ENCODE assay signal across 12 cellular contexts in the genomic region with DNA sequence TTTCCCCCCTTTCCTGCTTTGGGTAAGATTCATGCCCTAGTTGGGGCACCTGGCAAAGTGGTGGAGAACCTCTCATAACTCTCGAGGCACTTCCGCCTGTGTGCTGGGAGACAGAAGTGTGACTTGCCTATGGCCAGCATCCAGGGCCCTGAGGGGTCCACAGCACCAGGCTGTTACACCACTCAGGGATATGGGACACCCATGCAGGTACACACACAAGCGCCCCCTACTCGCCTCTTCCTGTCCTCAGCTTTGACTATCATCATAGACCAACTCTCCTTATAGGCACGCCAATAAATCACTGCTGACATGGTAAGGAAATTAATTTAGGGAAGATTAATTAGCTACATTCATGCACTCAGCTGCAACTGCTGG. TPM values are rescaled to one million over a fixed set of nuclear protein-coding genes. Genes with fewer than 3 reads are reported as not detected.
DNase-seq lines count a peak whose midpoint lies in the region; FAIRE-seq and TF ChIP-seq lines count a peak whose summit lies in the region.
"Had no signal": no experiment of that assay in that cellular context is flagged by ENCODE, and none has a peak within 500 bp of the region (broad histone marks: within the 10 kb centered on the region; RNA-seq: fewer than 3 reads in every experiment).

No MANE protein-coding gene starts in this region.

- H3K27me3 ChIP-seq in mesendoderm (ENCODE audit: insufficient read depth, low read length, poor library complexity) (no peaks in the 10 kb centered on the region), tibial nerve (no peaks in the 10 kb centered on the region), spleen (replicated peaks in 1 of 7) (no peaks in the 10 kb centered on the region)

- TF ChIP-seq CTCF in MCF 10A (IDR thresholded peaks at IDR 0.05; ENCODE audit: unreplicated experiment) (no peak), tibial nerve (IDR thresholded peaks at IDR 0.05) (no peak), kidney (IDR thresholded peaks at IDR 0.05; ENCODE audit: borderline replicate concordance, extremely low read depth, insufficient read depth) (no peak), spleen (IDR thresholded peaks at IDR 0.05 in 8 of 11, conservative IDR thresholded peaks at IDR 0.05 in 3 of 11) (no peak)

- H3K4me3 ChIP-seq in mesendoderm (ENCODE audit: low read length) (no peak overlapping the region), tibial nerve (no peak overlapping the region), kidney (ENCODE audit: low read length in 2 of 2) (no peak overlapping the region), spleen (no peak overlapping the region)

- DNase-seq in DMS79 treated with DMSO at 0.1 percent for 48 hours (lab: John Stamatoyannopoulos, UW) (peak; percentile 63), DMS79 (lab: John Stamatoyannopoulos, UW) (no peak), MCF 10A (ENCODE audit: unreplicated experiment) (no peak), mesendoderm (no peak), tibial nerve (ENCODE audit: low spot score in 2 of 2) (no peak), kidney (no peak), spleen (no peak)
- no peak for DNase-seq in activated T-helper 1 cell treated with anti-CD3 and anti-CD28 coated beads, Interleukin-12 subunit alpha, Interleukin-12 subunit beta, Interleukin-2, Interleukin-4 antibody, amounts not matched to agents 30 ng/mL and 10 ng/mL and 1 ng/mL, durations not matched to agents 14 hours and 24 hours and 36 hours (ENCODE audit: low spot score)
- DNase-seq: 8988T; activated CD8-positive, alpha-beta T cell treated with anti-CD3 and anti-CD28 coated beads, Interleukin-2, amount 10 ng/mL, durations not matched to agents 7 days and 5 days; activated naive CD8-positive, alpha-beta T cell treated with anti-CD3 and anti-CD28 coated beads, Interleukin-2, amount 50 U/mL, for 24 hours; T-helper 1 cell had no signal

- no TSS peak for BruUV-seq in MCF 10A (replicated peaks; lab: Mats Ljungman, UMichigan)

- H3K4me1 ChIP-seq in mesendoderm (ENCODE audit: control insufficient read depth, low read depth, low read length) = peaks cover 35% of the 10 kb centered on the region
- H3K4me1 ChIP-seq in tibial nerve = peaks cover 0 to 76% (median 51%) of the 10 kb centered on the region in 4 donors
- peaks cover 52 to 54% of the 10 kb centered on the region in 2 donors for H3K4me1 ChIP-seq in kidney (ENCODE audit: control insufficient read depth in 1 of 2, insufficient read depth in 1 of 2, low read depth in 1 of 2, low read length in 2 of 2)
- peaks cover 0 to 51% (median 24%) of the 10 kb centered on the region in 6 donors for H3K4me1 ChIP-seq in spleen

- peaks cover 59% of the 10 kb centered on the region for H3K4me1 Mint-ChIP-seq in MCF 10A (ENCODE audit: insufficient read depth, unreplicated experiment)
- H3K4me1 Mint-ChIP-seq in activated T-helper 1 cell treated with anti-CD3 and anti-CD28 coated beads, Interleukin-12 subunit alpha, Interleukin-12 subunit beta, Interleukin-2, Interleukin-4 antibody, amounts not matched to agents 30 ng/mL and 10 ng/mL and 1 ng/mL, durations not matched to agents 14 hours and 24 hours and 36 hours (ENCODE audit: low read depth) = no peaks in the 10 kb centered on the region
- H3K4me1 Mint-ChIP-seq: activated naive CD8-positive, alpha-beta T cell treated with anti-CD3 and anti-CD28 coated beads, Interleukin-2, amount 50 U/mL, for 24 hours had no signal

- no peak overlapping the region for H2AK5ac ChIP-seq in mesendoderm (ENCODE audit: low read length)

- no peak for FAIRE-seq in kidney (lab: Jason Lieb, UNC)

- H2BK120ac ChIP-seq in mesendoderm (ENCODE audit: low read depth, low read length) = no peak overlapping the region

- TF ChIP-seq POLR2A in tibial nerve (IDR thresholded peaks at IDR 0.05) (no peak), spleen (IDR thresholded peaks at IDR 0.05) (no peak)

- no peak overlapping the region for H2BK5ac ChIP-seq in mesendoderm (ENCODE audit: low read length)

- TF ChIP-seq EP300 in tibial nerve (IDR thresholded peaks at IDR 0.05) = no peak

- intact Hi-C loops in MCF 10A (cut with micrococcal nuclease) = no loop called here
- intact Hi-C loops in activated T-helper 1 cell treated with anti-CD3 and anti-CD28 coated beads, Interleukin-12 subunit alpha, Interleukin-12 subunit beta, Interleukin-2, Interleukin-4 antibody, amounts not matched to agents 30 ng/mL and 10 ng/mL and 1 ng/mL, durations not matched to agents 14 hours and 24 hours and 36 hours (cut with micrococcal nuclease) = no loop called here
- intact Hi-C loops in kidney (cut with DNase I) = no loop called here
- intact Hi-C loops in spleen (cut with DNase I; ENCODE audit: low total_unique reads) = no loop called here

- no peaks in the 10 kb centered on the region for H3K36me3 ChIP-seq in mesendoderm (ENCODE audit: control insufficient read depth, insufficient read depth, low read length)
- no peaks in the 10 kb centered on the region for H3K36me3 ChIP-seq in tibial nerve
- peaks cover 0 to 2% of the 10 kb centered on the region in 2 donors for H3K36me3 ChIP-seq in kidney (ENCODE audit: control insufficient read depth in 1 of 2, insufficient read depth in 2 of 2, low read length in 2 of 2)
- no peaks in the 10 kb centered on the region for H3K36me3 ChIP-seq in spleen

- H3K9ac ChIP-seq in mesendoderm (ENCODE audit: low read length) = no peak overlapping the region
- no peak overlapping the region for H3K9ac ChIP-seq in kidney (ENCODE audit: low read length in 2 of 2)

- H3K18ac ChIP-seq in mesendoderm (ENCODE audit: low read length) = no peak overlapping the region

- peak overlapping the region; percentile 51 for H3K4me3 Mint-ChIP-seq in MCF 10A (ENCODE audit: unreplicated experiment)
- H3K4me3 Mint-ChIP-seq in activated T-helper 1 cell treated with anti-CD3 and anti-CD28 coated beads, Interleukin-12 subunit alpha, Interleukin-12 subunit beta, Interleukin-2, Interleukin-4 antibody, amounts not matched to agents 30 ng/mL and 10 ng/mL and 1 ng/mL, durations not matched to agents 14 hours and 24 hours and 36 hours = no peak overlapping the region
- H3K4me3 Mint-ChIP-seq: activated CD8-positive, alpha-beta T cell treated with anti-CD3 and anti-CD28 coated beads, Interleukin-2, amount 10 ng/mL, durations not matched to agents 7 days and 5 days; activated naive CD8-positive, alpha-beta T cell treated with anti-CD3 and anti-CD28 coated beads, Interleukin-2, amount 50 U/mL, for 24 hours had no signal

- H4K8ac ChIP-seq in mesendoderm (ENCODE audit: low read depth, low read length) = no peak overlapping the region

- H3K4ac ChIP-seq in mesendoderm (ENCODE audit: low read depth, low read length) = no peak overlapping the region

- no peak overlapping the region for H3K23ac ChIP-seq in mesendoderm (ENCODE audit: low read length)

- H4K5ac ChIP-seq in mesendoderm (ENCODE audit: low read length) = no peak overlapping the region

- H3K56ac ChIP-seq in mesendoderm (ENCODE audit: low read length) = peak overlapping the region; percentile 43

- POLR2A ChIA-PET in MCF 10A (lab: Yijun Ruan, JAX) = interaction anchor here (0.6 to 5.6 kb wide), 17 partner anchors 11 to 557 kb away, joined by 3 to 57 read pairs (median 6); partner anchors contain the start of genes SHB and SLC25A51

- CTCF ChIA-PET in MCF 10A (lab: Yijun Ruan, JAX) = interaction anchor here (0.6 to 5.7 kb wide), 7 partner anchors 9 to 110 kb away, joined by 3 to 48 read pairs (median 3); partner anchors contain the start of gene SHB

- H3K79me2 ChIP-seq in mesendoderm (ENCODE audit: control insufficient read depth, insufficient read depth, low read length) = peaks cover 88% of the 10 kb centered on the region

- H3K4me2 ChIP-seq in mesendoderm (ENCODE audit: low read length) = no peak overlapping the region

- H3K27me3 Mint-ChIP-seq in MCF 10A (ENCODE audit: insufficient read depth, unreplicated experiment) = no peaks in the 10 kb centered on the region
- no peaks in the 10 kb centered on the region for H3K27me3 Mint-ChIP-seq in activated T-helper 1 cell treated with anti-CD3 and anti-CD28 coated beads, Interleukin-12 subunit alpha, Interleukin-12 subunit beta, Interleukin-2, Interleukin-4 antibody, amounts not matched to agents 30 ng/mL and 10 ng/mL and 1 ng/mL, durations not matched to agents 14 hours and 24 hours and 36 hours (ENCODE audit: insufficient read depth)
- H3K27me3 Mint-ChIP-seq: activated naive CD8-positive, alpha-beta T cell treated with anti-CD3 and anti-CD28 coated beads, Interleukin-2, amount 50 U/mL, for 24 hours had no signal

- H3K9me3 ChIP-seq in tibial nerve = no peaks in the 10 kb centered on the region
- H3K9me3 ChIP-seq in kidney (ENCODE audit: control insufficient read depth in 1 of 2, low read length in 2 of 2) = no peaks in the 10 kb centered on the region
- H3K9me3 ChIP-seq in spleen = no peaks in the 10 kb centered on the region

- H2BK15ac ChIP-seq in mesendoderm (replicated peaks; ENCODE audit: low read depth) = no peak overlapping the region

- H3K79me1 ChIP-seq in mesendoderm (ENCODE audit: low read length) = peaks cover 61% of the 10 kb centered on the region

- peaks cover 6% of the 10 kb centered on the region for H3K36me3 Mint-ChIP-seq in MCF 10A (ENCODE audit: insufficient read depth, unreplicated experiment)
- H3K36me3 Mint-ChIP-seq in activated T-helper 1 cell treated with anti-CD3 and anti-CD28 coated beads, Interleukin-12 subunit alpha, Interleukin-12 subunit beta, Interleukin-2, Interleukin-4 antibody, amounts not matched to agents 30 ng/mL and 10 ng/mL and 1 ng/mL, durations not matched to agents 14 hours and 24 hours and 36 hours (ENCODE audit: low read depth) = no peaks in the 10 kb centered on the region

- no peaks in the 10 kb centered on the region for H3K9me3 Mint-ChIP-seq in MCF 10A (ENCODE audit: unreplicated experiment)
- no peaks in the 10 kb centered on the region for H3K9me3 Mint-ChIP-seq in activated T-helper 1 cell treated with anti-CD3 and anti-CD28 coated beads, Interleukin-12 subunit alpha, Interleukin-12 subunit beta, Interleukin-2, Interleukin-4 antibody, amounts not matched to agents 30 ng/mL and 10 ng/mL and 1 ng/mL, durations not matched to agents 14 hours and 24 hours and 36 hours
- H3K9me3 Mint-ChIP-seq: activated naive CD8-positive, alpha-beta T cell treated with anti-CD3 and anti-CD28 coated beads, Interleukin-2, amount 50 U/mL, for 24 hours had no signal

- H3K27ac Mint-ChIP-seq in MCF 10A (ENCODE audit: low read depth, unreplicated experiment) = peak overlapping the region; percentile 83
- no peak overlapping the region for H3K27ac Mint-ChIP-seq in activated T-helper 1 cell treated with anti-CD3 and anti-CD28 coated beads, Interleukin-12 subunit alpha, Interleukin-12 subunit beta, Interleukin-2, Interleukin-4 antibody, amounts not matched to agents 30 ng/mL and 10 ng/mL and 1 ng/mL, durations not matched to agents 14 hours and 24 hours and 36 hours
- H3K27ac Mint-ChIP-seq: activated CD8-positive, alpha-beta T cell treated with anti-CD3 and anti-CD28 coated beads, Interleukin-2, amount 10 ng/mL, durations not matched to agents 7 days and 5 days; activated naive CD8-positive, alpha-beta T cell treated with anti-CD3 and anti-CD28 coated beads, Interleukin-2, amount 50 U/mL, for 24 hours had no signal

- H3K27ac ChIP-seq in mesendoderm (ENCODE audit: low read depth, low read length) (no peak overlapping the region), tibial nerve (peak overlapping the region; percentile 60 to 89 (median 70)), kidney (ENCODE audit: low read depth in 2 of 2, low read length in 2 of 2) (no peak overlapping the region), spleen (no peak overlapping the region)

- no CpG with 5 or more reads among the region's 5 CpGs for whole genome bisulfite sequencing in mesendoderm (ENCODE audit: extremely low coverage, insufficient coverage, low lambda C conversion rate)
- WGBS in tibial nerve, 2 donors = 77 to 90% methylated on average over 5 of the region's 5 CpGs
- WGBS in spleen, 5 donors = 77 to 95% (median 87%) methylated on average over 5 of the region's 5 CpGs

RNA-seq across cellular contexts. Expression of gene SHB, which starts 45.4 kb away (rescaled TPM):
- total RNA-seq in MCF 10A (2022) = 22.3 and 29.6 TPM in 2 replicates
- polyA plus RNA-seq in mesendoderm (2013, experiment 1 of 2) = 13.4 TPM
- 13.5 TPM for polyA plus RNA-seq in mesendoderm (2013, experiment 2 of 2)
- total RNA-seq in tibial nerve = 10 to 100 TPM in 2 of 4 donors, 1 to 10 TPM in 2; 6.3 to 15.9 (median 11.6) TPM
- 1.2 and 1.7 TPM in 2 replicates for total RNA-seq in activated T-helper 1 cell treated with anti-CD3 and anti-CD28 coated beads, Interleukin-12 subunit alpha, Interleukin-12 subunit beta, Interleukin-2, Interleukin-4 antibody, amounts not matched to agents 30 ng/mL and 10 ng/mL and 1 ng/mL, durations not matched to agents 14 hours and 24 hours and 36 hours
- total RNA-seq in kidney = 39.8 TPM
- 16.4 TPM for polyA plus RNA-seq in kidney (ENCODE audit: insufficient read depth, low read depth, low replicate concordance)
- 10 to 100 TPM in 3 of 7 donors, 1 to 10 TPM in 4; 5.3 to 20.5 (median 8.5) TPM for total RNA-seq in spleen
- 1 to 10 TPM; 1.2 to 4.4 (median 1.7) TPM for polyA plus RNA-seq in spleen

Comparison
In these comparisons a context has a peak if more than half of its experiments do, and no peak if none do; other contexts are left out.
1. H3K27ac ChIP-seq: peak in tibial nerve (4 of 4); none in mesendoderm (single experiment), kidney (0 of 2) and spleen (0 of 8).